In genomic region chr6:28211840-28212509, GRCh38 we compare ENCODE assay signal across 9 cellular contexts. TPM values are rescaled to one million over a fixed set of nuclear protein-coding genes. Genes with fewer than 3 reads are reported as not detected.
DNase-seq lines count a peak whose midpoint lies in the region; ATAC-seq and TF ChIP-seq lines count a peak whose summit lies in the region.
"Had no signal": no experiment of that assay in that cellular context is flagged by ENCODE, and none has a peak within 500 bp of the region (broad histone marks: within the 10 kb centered on the region; RNA-seq: fewer than 3 reads in every experiment).

No MANE protein-coding gene starts in this region.

- DNase-seq in D341Med (ENCODE audit: low spot score) (peak; percentile 32), iPS-NIHi7 (ENCODE audit: extremely low spot score) (peak; percentile 14), mucosa of gallbladder (ENCODE audit: low spot score) (no peak), islet precursor cell (no peak)

- ATAC-seq in HG02610 (IDR thresholded peaks at IDR 0.05; ENCODE audit: unreplicated experiment), result peak; percentile 30
- no peak for ATAC-seq in HG03097 (IDR thresholded peaks at IDR 0.05; ENCODE audit: low FRiP score, unreplicated experiment)
- no peak for ATAC-seq in esophagus mucosa

- TF ChIP-seq CTCF in WI38 (IDR thresholded peaks at IDR 0.05; ENCODE audit: low read depth, low read length), result no peak

- H3K4me3 ChIP-seq in WI38 (ENCODE audit: low read depth, low read length), result peak overlapping the region; percentile 62

RNA-seq across cellular contexts. Expression of gene ZSCAN9, which starts 13.1 kb away (rescaled TPM):
- 10.8 TPM for total RNA-seq in mucosa of gallbladder
- total RNA-seq in esophagus mucosa, result 6.4 TPM

RNA-seq across cellular contexts. Expression of gene ZKSCAN4, which starts 40.1 kb away (rescaled TPM):
- total RNA-seq in mucosa of gallbladder (6.4 TPM), esophagus mucosa (2.6 TPM)

RNA-seq across cellular contexts. Expression of gene NKAPL, which starts 47.1 kb away (rescaled TPM):
- total RNA-seq in mucosa of gallbladder, result 1.9 TPM
- total RNA-seq in esophagus mucosa, result 0.12 TPM
- total RNA-seq: HT1080 had no signal

RNA-seq across cellular contexts. Expression of gene ZSCAN26, which starts 55.0 kb away (rescaled TPM):
- total RNA-seq in mucosa of gallbladder (17.2 TPM), esophagus mucosa (3.5 TPM)

Comparison
In these comparisons a context has a peak if more than half of its experiments do, and no peak if none do; other contexts are left out.
1. DNase-seq: peak in D341Med (single experiment) and iPS-NIHi7 (single experiment); none in mucosa of gallbladder (single experiment) and islet precursor cell (single experiment).